Comparison of ENCODE assay signal across 8 cellular contexts in the genomic region with DNA sequence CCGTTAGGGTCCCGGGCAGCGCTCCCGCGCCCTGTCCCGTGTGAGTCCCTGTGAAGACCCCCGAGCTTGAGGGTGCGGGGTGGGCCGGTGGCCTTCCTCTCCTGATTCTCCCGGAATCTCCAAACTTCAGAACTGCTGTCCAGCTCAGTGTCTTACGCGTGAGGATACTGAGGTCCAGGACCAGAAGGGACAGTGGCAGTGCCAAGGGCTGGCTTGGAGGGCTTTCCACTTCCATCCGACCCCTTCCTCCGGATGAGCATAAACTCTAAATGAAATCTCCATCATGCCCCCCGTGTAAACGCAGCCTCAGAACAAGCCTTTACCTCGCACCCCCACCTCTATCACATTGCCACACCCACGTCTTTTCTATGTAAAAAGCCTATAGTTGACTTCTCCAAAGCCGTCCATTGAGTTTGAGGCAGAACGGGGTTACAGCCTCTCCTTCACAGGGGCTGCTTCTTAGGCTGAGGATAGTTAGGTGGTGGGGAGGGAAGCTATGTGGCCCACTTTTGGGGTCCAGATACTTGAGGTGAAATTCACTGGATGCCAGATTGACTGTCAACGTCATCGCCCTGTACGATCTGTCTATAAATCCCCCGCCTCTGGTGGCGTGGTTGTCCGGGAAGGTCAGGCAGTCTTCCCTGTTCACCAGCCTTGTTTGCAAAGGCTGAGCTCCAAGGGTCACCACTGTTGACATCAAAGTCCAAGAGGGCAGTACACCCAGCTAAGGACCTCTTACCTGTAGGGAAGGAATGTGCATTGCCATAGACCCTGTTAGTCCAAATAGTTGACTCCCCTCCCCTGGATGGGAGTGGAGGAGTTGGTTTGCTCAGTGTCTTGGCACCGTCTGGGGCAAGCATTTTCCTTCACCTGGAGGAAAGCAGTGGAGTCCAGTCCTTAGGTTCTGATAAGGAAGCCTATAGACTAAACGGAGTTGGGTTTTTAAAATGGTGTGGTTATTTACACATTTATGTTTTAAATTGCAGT. TPM values are rescaled to one million over a fixed set of nuclear protein-coding genes. Genes with fewer than 3 reads are reported as not detected.
DNase-seq lines count a peak whose midpoint lies in the region; ATAC-seq and TF ChIP-seq lines count a peak whose summit lies in the region.

No MANE protein-coding gene starts in this region.

- TF ChIP-seq POLR2A in GM19193 (IDR thresholded peaks at IDR 0.05; ENCODE audit: extremely low read depth, insufficient read depth, insufficient read length) (peak; percentile 38), sigmoid colon (IDR thresholded peaks at IDR 0.05) (no peak)

- H3K27me3 ChIP-seq in A673 (replicated peaks; ENCODE audit: insufficient read depth, low read depth, low read length, poor library complexity): no peaks in the 10 kb centered on the region
- H3K27me3 ChIP-seq in Panc1 (ENCODE audit: control insufficient read depth, insufficient read depth, low read length): no peaks in the 10 kb centered on the region
- H3K27me3 ChIP-seq in right atrium auricular region: no peaks in the 10 kb centered on the region
- H3K27me3 ChIP-seq in sigmoid colon: no peaks in the 10 kb centered on the region

- BruUV-seq in A673 (replicated peaks; lab: Mats Ljungman, UMichigan) (TSS peak; percentile 26), Panc1 (replicated peaks; lab: Mats Ljungman, UMichigan) (no TSS peak)

- H3K4me3 ChIP-seq in A673 (ENCODE audit: low read depth, low read length, poor library complexity, severe bottlenecking): peak overlapping the region; percentile 73
- H3K4me3 ChIP-seq in Panc1 (ENCODE audit: low read depth in 2 of 2, low read length in 2 of 2): peak overlapping the region; percentile 81 to 82
- H3K4me3 ChIP-seq in right atrium auricular region: peak overlapping the region; percentile 95 to 100
- peak overlapping the region; percentile 59 to 96 (median 86) for H3K4me3 ChIP-seq in sigmoid colon

- TF ChIP-seq CTCF in A673 (conservative IDR thresholded peaks at IDR 0.05; ENCODE audit: low read depth, low read length): no peak
- no peak for TF ChIP-seq CTCF in Panc1 (IDR thresholded peaks at IDR 0.05)
- no peak for TF ChIP-seq CTCF in right atrium auricular region (IDR thresholded peaks at IDR 0.05)
- no peak for TF ChIP-seq CTCF in sigmoid colon (IDR thresholded peaks at IDR 0.05)

- peaks cover under 1% of the 10 kb centered on the region for H3K36me3 ChIP-seq in A673 (ENCODE audit: insufficient read depth, low read length, poor library complexity, severe bottlenecking)
- H3K36me3 ChIP-seq in Panc1 (ENCODE audit: control insufficient read depth, insufficient read depth, low read length): no peaks in the 10 kb centered on the region; the same call in 1 of the 2 replicates
- H3K36me3 ChIP-seq in right atrium auricular region: peaks cover 3% of the 10 kb centered on the region
- peaks cover 0 to 2% (median 0%) of the 10 kb centered on the region in 4 donors for H3K36me3 ChIP-seq in sigmoid colon

- in situ Hi-C loops in Panc1 (cut with HindIII; ENCODE audit: low pct_unique_long_range_greater_than_20kb, low sequenced_read_pairs): no loop called here

- no peaks in the 10 kb centered on the region for H3K9me3 ChIP-seq in A673 (ENCODE audit: low read depth, low read length, poor library complexity, severe bottlenecking)
- no peaks in the 10 kb centered on the region for H3K9me3 ChIP-seq in Panc1 (ENCODE audit: control insufficient read depth, insufficient read depth, low read depth, low read length)
- H3K9me3 ChIP-seq in right atrium auricular region: no peaks in the 10 kb centered on the region
- H3K9me3 ChIP-seq in sigmoid colon: no peaks in the 10 kb centered on the region

- H3K27ac ChIP-seq in A673 (ENCODE audit: low read depth, low read length, poor library complexity, severe bottlenecking) (peak overlapping the region; percentile 97), Panc1 (ENCODE audit: low read length) (peak overlapping the region; percentile 71), right atrium auricular region (peak overlapping the region; percentile 95 to 97), sigmoid colon (peak overlapping the region; percentile 89 to 98 (median 96))

- DNase-seq in A673 (ENCODE audit: low spot score): peak; percentile 63
- no peak for DNase-seq in Panc1 (ENCODE audit: low read depth, low spot score)
- peak; percentile 46 for DNase-seq in activated effector memory CD4-positive, alpha-beta T cell treated with Interleukin-2 at 50 U/mL for 16 hours
- DNase-seq in right atrium auricular region (ENCODE audit: low spot score): no peak
- no peak for DNase-seq in sigmoid colon
- no peak for DNase-seq in NCI-H524 treated with DMSO at 0.1 percent for 48 hours (lab: John Stamatoyannopoulos, UW)
- DNase-seq in GDM1 (lab: John Stamatoyannopoulos, UW): no peak

- CTCF ChIA-PET in A673 (lab: Charles Lee) (interaction anchor here (0.6 kb wide), 1 partner anchor 63 kb away, joined by 3 read pairs; no protein-coding TSS in a partner anchor), Panc1 (lab: Charles Lee) (no interaction called here)

- ATAC-seq in Panc1: 0 out of 2 replicates have a peak, but pooled peaks have one; percentile 11

- intact Hi-C loops in A673 (cut with micrococcal nuclease; ENCODE audit: unreplicated experiment): loop anchor here (5.0 kb wide), 1 partner anchor 66 kb away; a partner anchor contains a TSS
- intact Hi-C loops in Panc1 (cut with micrococcal nuclease; ENCODE audit: unreplicated experiment): loop anchor here (10.0 kb wide), 1 partner anchor 64 kb away; a partner anchor contains a TSS
- intact Hi-C loops in sigmoid colon (cut with DNase I): loop anchor here (5.0 kb wide), 1 partner anchor 201 kb away; no protein-coding TSS in a partner anchor

- TF ChIP-seq EP300 in sigmoid colon (IDR thresholded peaks at IDR 0.05): no peak

- POLR2A ChIA-PET in A673 (lab: Charles Lee; ENCODE audit: low non-redundant PET): interaction anchor here (0.6 kb wide), 1 partner anchor 526 kb away, joined by 3 read pairs; no protein-coding TSS in a partner anchor
- POLR2A ChIA-PET in Panc1 (lab: Charles Lee): no interaction called here

- WGBS in sigmoid colon, 2 donors: 1 to 5% methylated on average over 28 of the region's 28 CpGs

- H3K4me1 ChIP-seq in A673 (ENCODE audit: insufficient read depth, low read length, poor library complexity, severe bottlenecking) (peaks cover 12% of the 10 kb centered on the region), Panc1 (ENCODE audit: control insufficient read depth, insufficient read depth, low read length) (peaks cover 14% of the 10 kb centered on the region; the same call in 1 of the 2 replicates), right atrium auricular region (peaks cover 0 to 37% of the 10 kb centered on the region in 2 donors), sigmoid colon (peaks cover 0 to 46% (median 28%) of the 10 kb centered on the region in 4 donors)

RNA-seq across cellular contexts. Expression of a gene that starts 1.2 kb away (rescaled TPM):
- total RNA-seq in A673 (2021) (31.4 and 32.1 TPM in 2 replicates), Panc1 (2021; ENCODE audit: unreplicated experiment) (44.6 TPM), right atrium auricular region (10 to 100 TPM in 1 of 2 donors, 1 to 10 TPM in 1; 8.1 to 11.2 TPM), sigmoid colon (10 to 100 TPM; 14.3 to 23.8 (median 20.5) TPM)
- polyA plus RNA-seq in Panc1 (2012; ENCODE audit: insufficient read length): 14.6 TPM
- 10 to 100 TPM in 1 of 3 donors, 1 to 10 TPM in 2; 3.6 to 22.2 (median 5.1) TPM for polyA plus RNA-seq in sigmoid colon

Comparison
In these comparisons a context has a peak if more than half of its experiments do, and no peak if none do; other contexts are left out.
1. DNase-seq: peak in A673 (single experiment) and activated effector memory CD4-positive, alpha-beta T cell treated with Interleukin-2 at 50 U/mL for 16 hours (single experiment); none in Panc1 (single experiment), right atrium auricular region (single experiment), sigmoid colon (single experiment), NCI-H524 treated with DMSO at 0.1 percent for 48 hours (single experiment) and GDM1 (single experiment).
2. Peak in every context shown above with its lines, with median percentiles within 50 percentile points of each other: H3K27ac ChIP-seq and H3K4me3 ChIP-seq.